15 cellular contexts compared by ENCODE assay signal in the genomic region with DNA sequence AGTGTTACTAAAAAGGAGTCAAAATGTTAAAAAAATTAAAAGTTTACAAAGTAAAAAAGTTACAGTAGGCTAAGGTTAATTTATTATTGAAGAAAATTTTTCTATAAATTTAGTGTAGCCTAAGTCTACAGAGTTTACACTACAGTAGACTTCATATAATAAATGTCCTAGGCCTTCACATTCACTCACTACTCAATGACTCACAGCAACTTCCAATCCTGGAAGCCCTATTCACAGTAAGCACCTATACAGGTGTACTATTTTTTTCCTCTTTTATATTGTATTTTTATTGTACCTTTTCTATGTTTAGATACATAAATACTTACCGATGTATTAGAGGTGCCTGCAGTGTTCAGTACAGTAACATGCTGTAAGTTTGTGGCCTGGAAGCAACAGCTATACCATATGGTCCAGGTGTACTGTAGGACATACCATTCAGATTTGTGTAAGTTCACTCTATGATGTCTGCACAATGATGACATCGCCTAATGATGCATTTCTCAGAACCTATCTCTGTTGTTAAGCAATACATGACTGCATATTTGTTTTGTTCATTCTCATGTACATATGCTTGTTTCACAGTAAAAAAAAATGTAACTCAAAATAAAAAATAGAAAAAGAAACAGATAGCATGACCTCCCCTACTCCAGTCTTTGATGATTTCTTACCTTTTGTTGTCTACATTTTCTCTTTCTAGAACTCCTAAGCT.
DNase-seq lines count a peak whose midpoint lies in the region; ATAC-seq, FAIRE-seq and TF ChIP-seq lines count a peak whose summit lies in the region.
"Had no signal": no experiment of that assay in that cellular context is flagged by ENCODE, and none has a peak within 500 bp of the region (broad histone marks: within the 10 kb centered on the region; RNA-seq: fewer than 3 reads in every experiment).

No MANE protein-coding gene starts in this region.

- no peaks in the 10 kb centered on the region for H3K9me2 ChIP-seq in Karpas-422 (replicated peaks; ENCODE audit: insufficient read depth, low read length)

- CTCF ChIA-PET in activated CD4-positive, alpha-beta T cell treated with anti-CD3 and anti-CD28 coated beads for 36 hours (lab: Charles Lee): interaction anchor here (0.7 to 0.8 kb wide), 3 partner anchors 13 to 847 kb away, joined by 3 read pairs; no protein-coding TSS in a partner anchor
- CTCF ChIA-PET in activated CD4-positive, alpha-beta T cell treated with anti-CD3 and anti-CD28 coated beads, Interleukin-2, amount 10 ng/mL, durations not matched to agents 7 days and 5 days (lab: Charles Lee): interaction anchor here (0.7 to 1.3 kb wide), 3 partner anchors 12 to 22 kb away, joined by 3 to 4 read pairs (median 3); no protein-coding TSS in a partner anchor

- no peak overlapping the region for H3K4me2 ChIP-seq in Karpas-422 (ENCODE audit: low read depth, low read length, poor library complexity, severe bottlenecking)

- H3K4me3 ChIP-seq in Karpas-422 (ENCODE audit: low read length): no peak overlapping the region
- H3K4me3 ChIP-seq: ascending aorta, SJSA1, tibial artery had no signal

- H3K27me3 Mint-ChIP-seq in activated CD4-positive, alpha-beta T cell treated with anti-CD3 and anti-CD28 coated beads for 36 hours: no peaks in the 10 kb centered on the region
- H3K27me3 Mint-ChIP-seq in activated CD4-positive, alpha-beta T cell treated with anti-CD3 and anti-CD28 coated beads, Interleukin-2, amount 10 ng/mL, durations not matched to agents 7 days and 5 days: no peaks in the 10 kb centered on the region
- H3K27me3 Mint-ChIP-seq in progenitor cell of endocrine pancreas: no peaks in the 10 kb centered on the region

- H3K79me2 ChIP-seq in Karpas-422 (ENCODE audit: low read length): peaks cover 96% of the 10 kb centered on the region

- peaks cover 54% of the 10 kb centered on the region for H3K4me1 Mint-ChIP-seq in activated CD4-positive, alpha-beta T cell treated with anti-CD3 and anti-CD28 coated beads for 36 hours
- H3K4me1 Mint-ChIP-seq in activated CD4-positive, alpha-beta T cell treated with anti-CD3 and anti-CD28 coated beads, Interleukin-2, amount 10 ng/mL, durations not matched to agents 7 days and 5 days: peaks cover 16% of the 10 kb centered on the region
- H3K4me1 Mint-ChIP-seq in progenitor cell of endocrine pancreas (ENCODE audit: low read depth): no peaks in the 10 kb centered on the region

- H3K4me3 Mint-ChIP-seq in activated CD4-positive, alpha-beta T cell treated with anti-CD3 and anti-CD28 coated beads for 36 hours: no peak overlapping the region
- no peak overlapping the region for H3K4me3 Mint-ChIP-seq in activated CD4-positive, alpha-beta T cell treated with anti-CD3 and anti-CD28 coated beads, Interleukin-2, amount 10 ng/mL, durations not matched to agents 7 days and 5 days
- no peak overlapping the region for H3K4me3 Mint-ChIP-seq in progenitor cell of endocrine pancreas (ENCODE audit: low read depth)

- H3K9me3 Mint-ChIP-seq in activated CD4-positive, alpha-beta T cell treated with anti-CD3 and anti-CD28 coated beads for 36 hours (ENCODE audit: low read depth): peaks cover 3% of the 10 kb centered on the region
- H3K9me3 Mint-ChIP-seq in activated CD4-positive, alpha-beta T cell treated with anti-CD3 and anti-CD28 coated beads, Interleukin-2, amount 10 ng/mL, durations not matched to agents 7 days and 5 days: peaks cover 11% of the 10 kb centered on the region
- no peaks in the 10 kb centered on the region for H3K9me3 Mint-ChIP-seq in progenitor cell of endocrine pancreas (ENCODE audit: low read depth)

- peaks cover 35% of the 10 kb centered on the region for H4K20me1 ChIP-seq in Karpas-422 (ENCODE audit: insufficient read depth, low read depth, low read length)

- H3K27me3 ChIP-seq in Karpas-422 (ENCODE audit: low read length): no peaks in the 10 kb centered on the region
- H3K27me3 ChIP-seq: ascending aorta, SJSA1, tibial artery had no signal

- peak overlapping the region; percentile 8; the same call in 1 of the 2 replicates for H3K27ac ChIP-seq in Karpas-422 (ENCODE audit: low read length)
- H3K27ac ChIP-seq: ascending aorta, SJSA1, tibial artery had no signal

- ATAC-seq in activated CD4-positive, alpha-beta T cell treated with anti-CD3 and anti-CD28 coated beads for 36 hours: peak; percentile 60
- ATAC-seq in omental fat pad (ENCODE audit: low FRiP score): peak; percentile 38
- ATAC-seq in GM19023 (IDR thresholded peaks at IDR 0.05; ENCODE audit: unreplicated experiment): no peak
- no peak for ATAC-seq in Right ventricle myocardium inferior
- ATAC-seq: HCT116 had no signal

- H3K36me3 ChIP-seq in Karpas-422 (ENCODE audit: insufficient read depth, low read length): peaks cover 78% of the 10 kb centered on the region
- H3K36me3 ChIP-seq: ascending aorta, tibial artery had no signal

- H3K36me3 Mint-ChIP-seq in activated CD4-positive, alpha-beta T cell treated with anti-CD3 and anti-CD28 coated beads for 36 hours (ENCODE audit: low read depth): peaks cover 34% of the 10 kb centered on the region
- H3K36me3 Mint-ChIP-seq in activated CD4-positive, alpha-beta T cell treated with anti-CD3 and anti-CD28 coated beads, Interleukin-2, amount 10 ng/mL, durations not matched to agents 7 days and 5 days (ENCODE audit: low read depth): peaks cover 33% of the 10 kb centered on the region
- no peaks in the 10 kb centered on the region for H3K36me3 Mint-ChIP-seq in progenitor cell of endocrine pancreas (ENCODE audit: insufficient read depth)

- FAIRE-seq in endometrium (lab: Jason Lieb, UNC): peak; percentile 23
- FAIRE-seq: A204.1 had no signal

- intact Hi-C loops in activated CD4-positive, alpha-beta T cell treated with anti-CD3 and anti-CD28 coated beads for 36 hours (cut with DNase I, micrococcal nuclease): no loop called here
- intact Hi-C loops in Right ventricle myocardium inferior (cut with DNase I): no loop called here

- H3K4me1 ChIP-seq in Karpas-422 (ENCODE audit: low read length): peaks cover 34% of the 10 kb centered on the region

- no peak overlapping the region for H2AFZ ChIP-seq in Karpas-422 (ENCODE audit: low read length)

- DNase-seq in activated CD4-positive, alpha-beta T cell treated with anti-CD3 and anti-CD28 coated beads for 36 hours: no peak
- DNase-seq in activated CD4-positive, alpha-beta T cell treated with anti-CD3 and anti-CD28 coated beads, Interleukin-2, amount 10 ng/mL, durations not matched to agents 7 days and 5 days: no peak
- DNase-seq in Karpas-422 (no peak), omental fat pad (ENCODE audit: low spot score) (no peak), progenitor cell of endocrine pancreas (ENCODE audit: low spot score, unreplicated experiment) (no peak), Right ventricle myocardium inferior (ENCODE audit: missing footprints) (no peak)
- DNase-seq: activated CD8-positive, alpha-beta memory T cell treated with anti-CD3 and anti-CD28 coated beads, Interleukin-2, amount 50 U/mL, for 48 hours; NCI-H82; tibial artery had no signal

- no peak for TF ChIP-seq CTCF in omental fat pad (IDR thresholded peaks at IDR 0.05)
- TF ChIP-seq CTCF in progenitor cell of endocrine pancreas (IDR thresholded peaks at IDR 0.05; ENCODE audit: unreplicated experiment): no peak

- H3K9ac ChIP-seq in Karpas-422 (ENCODE audit: low read length): no peak overlapping the region

- POLR2A ChIA-PET in activated CD4-positive, alpha-beta T cell treated with anti-CD3 and anti-CD28 coated beads for 36 hours (lab: Charles Lee): interaction anchor here (0.7 to 0.9 kb wide), 3 partner anchors 12 to 336 kb away, joined by 4 to 7 read pairs (median 5); no protein-coding TSS in a partner anchor
- POLR2A ChIA-PET in activated CD4-positive, alpha-beta T cell treated with anti-CD3 and anti-CD28 coated beads, Interleukin-2, amount 10 ng/mL, durations not matched to agents 7 days and 5 days (lab: Charles Lee): no interaction called here

- H3K27ac Mint-ChIP-seq in activated CD4-positive, alpha-beta T cell treated with anti-CD3 and anti-CD28 coated beads for 36 hours: peak overlapping the region; percentile 5
- H3K27ac Mint-ChIP-seq in activated CD4-positive, alpha-beta T cell treated with anti-CD3 and anti-CD28 coated beads, Interleukin-2, amount 10 ng/mL, durations not matched to agents 7 days and 5 days: no peak overlapping the region
- no peak overlapping the region for H3K27ac Mint-ChIP-seq in progenitor cell of endocrine pancreas

- H3K9me3 ChIP-seq in Karpas-422 (ENCODE audit: low read length): no peaks in the 10 kb centered on the region
- H3K9me3 ChIP-seq: ascending aorta, SJSA1, tibial artery had no signal

Comparison
In these comparisons a context has a peak if more than half of its experiments do, and no peak if none do; other contexts are left out.
1. ATAC-seq: peak in activated CD4-positive, alpha-beta T cell treated with anti-CD3 and anti-CD28 coated beads for 36 hours (single experiment) and omental fat pad (single experiment); none in GM19023 (single experiment) and Right ventricle myocardium inferior (single experiment).